In the genomic region with DNA sequence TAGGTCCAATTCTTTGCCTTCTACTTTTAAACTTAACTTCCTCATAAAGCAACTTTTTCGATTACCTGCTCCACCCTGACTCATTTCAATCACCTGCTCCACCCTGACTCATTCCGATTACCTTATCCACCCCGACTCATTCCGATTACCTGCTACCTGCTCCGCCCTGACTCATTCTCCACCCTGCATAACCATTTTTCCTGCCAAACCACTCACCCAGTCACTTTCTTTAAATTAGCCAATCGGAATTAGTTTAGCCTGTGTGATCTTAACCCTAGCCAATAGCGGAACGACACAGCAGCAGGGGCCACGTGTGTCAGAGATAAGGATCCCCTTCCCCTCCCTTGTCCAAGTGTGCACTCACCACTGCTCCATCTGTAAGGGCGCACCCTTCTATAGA, we compare ENCODE assay signal across 6 cellular contexts. TPM values are rescaled to one million over a fixed set of nuclear protein-coding genes. Genes with fewer than 3 reads are reported as not detected.
DNase-seq lines count a peak whose midpoint lies in the region; ATAC-seq, FAIRE-seq and TF ChIP-seq lines count a peak whose summit lies in the region.
"Not testable (repeated sequence)": the region's sequence is repeated elsewhere in the genome, so short reads cannot be mapped to it uniquely, and the experiment has no call there.

No MANE protein-coding gene starts in this region.

- not testable (repeated sequence) for ATAC-seq in PC-3; K562; stimulated activated effector memory CD8-positive, alpha-beta T cell treated with anti-CD3 and anti-CD28 coated beads, Interleukin-12 subunit alpha, Interleukin-12 subunit beta, amount 100 ng/mL, for 72 hours
- peak; percentile 37 for ATAC-seq in foreskin keratinocyte

- H2AFZ ChIP-seq in PC-3 (ENCODE audit: low read length); K562 (ENCODE audit: low read depth, low read length): not testable (repeated sequence)

- not testable (repeated sequence) for BruUV-seq in Calu3 (replicated peaks; lab: Mats Ljungman, UMichigan); PC-3 (replicated peaks; lab: Mats Ljungman, UMichigan); K562 (replicated peaks; lab: Mats Ljungman, UMichigan)

- POLR2A ChIA-PET in PC-3 (lab: Charles Lee; ENCODE audit: unreplicated experiment) = not testable (repeated sequence)
- POLR2A ChIA-PET in K562 (lab: Yijun Ruan, JAX) = interaction anchor here (0.7 kb wide), 1 partner anchor 39 kb away, joined by 4 read pairs; no protein-coding TSS in a partner anchor

- H3K36me3 Mint-ChIP-seq in Calu3 (ENCODE audit: insufficient read depth, unreplicated experiment); stimulated activated effector memory CD8-positive, alpha-beta T cell treated with anti-CD3 and anti-CD28 coated beads, Interleukin-12 subunit alpha, Interleukin-12 subunit beta, amount 100 ng/mL, for 72 hours: not testable (repeated sequence)

- H3K4me1 Mint-ChIP-seq in Calu3 (ENCODE audit: low read depth, unreplicated experiment) = peaks cover 20% of the 10 kb centered on the region
- H3K4me1 Mint-ChIP-seq in stimulated activated effector memory CD8-positive, alpha-beta T cell treated with anti-CD3 and anti-CD28 coated beads, Interleukin-12 subunit alpha, Interleukin-12 subunit beta, amount 100 ng/mL, for 72 hours = peaks cover 26% of the 10 kb centered on the region

- H3K9me1 ChIP-seq in K562 (ENCODE audit: control insufficient read depth, insufficient read depth, low read length) = not testable (repeated sequence)

- not testable (repeated sequence) for H3K9me2 ChIP-seq in PC-3 (replicated peaks; ENCODE audit: low read length)

- H3K4me3 Mint-ChIP-seq in Calu3 (ENCODE audit: low read depth, unreplicated experiment); stimulated activated effector memory CD8-positive, alpha-beta T cell treated with anti-CD3 and anti-CD28 coated beads, Interleukin-12 subunit alpha, Interleukin-12 subunit beta, amount 100 ng/mL, for 72 hours: not testable (repeated sequence)

- H3K9me3 Mint-ChIP-seq in Calu3 (ENCODE audit: low read depth, unreplicated experiment); stimulated activated effector memory CD8-positive, alpha-beta T cell treated with anti-CD3 and anti-CD28 coated beads, Interleukin-12 subunit alpha, Interleukin-12 subunit beta, amount 100 ng/mL, for 72 hours: not testable (repeated sequence)

- H3K4me2 ChIP-seq in PC-3 (ENCODE audit: low read length); K562 (ENCODE audit: insufficient read depth, low read length): not testable (repeated sequence)

- H3K9me3 ChIP-seq in PC-3 (ENCODE audit: low read length); K562 (replicated peaks; ENCODE audit: control insufficient read depth, insufficient read depth, low read depth, low read length): not testable (repeated sequence)

- not testable (repeated sequence) for TF ChIP-seq EP300 in K562 (IDR thresholded peaks at IDR 0.05; ENCODE audit: low read length)

- H3K4me1 ChIP-seq in PC-3 (ENCODE audit: insufficient read depth, low read length) (peaks cover 27% of the 10 kb centered on the region), K562 (replicated peaks in 1 of 2; ENCODE audit: control insufficient read depth in 2 of 2, insufficient read depth in 2 of 2, low read length in 2 of 2) (peaks cover 0 to 17% of the 10 kb centered on the region in 2 experiments; a peak in 3 of 5 replicates)
- H3K4me1 ChIP-seq in foreskin keratinocyte = not testable (repeated sequence)

- H3K4me3 ChIP-seq in PC-3 (ENCODE audit: low read length); K562; epithelial cell of esophagus (ENCODE audit: low read length): not testable (repeated sequence)

- 60% methylated on average over 10 of the region's 10 CpGs for WGBS in K562 (ENCODE audit: insufficient coverage, low coverage, missing lambda C conversion rate)

- intact Hi-C loops in Calu3 (cut with micrococcal nuclease; ENCODE audit: unreplicated experiment); PC-3 (cut with micrococcal nuclease); K562 (cut with micrococcal nuclease): not testable (repeated sequence)

- FAIRE-seq in K562 (lab: Jason Lieb, UNC) = not testable (repeated sequence)

- CTCF ChIA-PET in Calu3 (lab: Charles Lee); PC-3 (lab: Charles Lee); K562 (lab: Yijun Ruan, JAX; ENCODE audit: low intra/inter-chr PET ratio): not testable (repeated sequence)

- not testable (repeated sequence) for H3K27ac ChIP-seq in PC-3 (ENCODE audit: low read length); K562 (ENCODE audit: extremely low read depth, low read depth, low read length); foreskin keratinocyte

- not testable (repeated sequence) for H3K27me3 ChIP-seq in PC-3 (ENCODE audit: low read length); K562 (ENCODE audit: control insufficient read depth in 2 of 2, insufficient read depth in 2 of 2, low read length in 2 of 2); foreskin keratinocyte

- TF ChIP-seq RAD21 in K562 (CRISPR knock-in tag; conservative IDR thresholded peaks at IDR 0.05 in 1 of 2, IDR thresholded peaks at IDR 0.05 in 1 of 2) = not testable (repeated sequence)

- H3K27ac Mint-ChIP-seq in Calu3 (ENCODE audit: unreplicated experiment) = peak overlapping the region; percentile 8
- peak overlapping the region; percentile 8 for H3K27ac Mint-ChIP-seq in stimulated activated effector memory CD8-positive, alpha-beta T cell treated with anti-CD3 and anti-CD28 coated beads, Interleukin-12 subunit alpha, Interleukin-12 subunit beta, amount 100 ng/mL, for 72 hours

- not testable (repeated sequence) for H3K27me3 Mint-ChIP-seq in Calu3 (ENCODE audit: unreplicated experiment)

- DNase-seq in Calu3 (peak; percentile 24), PC-3 (peak; percentile 91), K562 (ENCODE audit: extremely low read depth in 1 of 4, low spot score in 3 of 4) (peak in 1 of 4 experiments; percentile 17), epithelial cell of esophagus (ENCODE audit: low read depth) (peak; percentile 80), foreskin keratinocyte (peak; percentile 10 to 45)
- not testable (repeated sequence) for DNase-seq in stimulated activated effector memory CD8-positive, alpha-beta T cell treated with anti-CD3 and anti-CD28 coated beads, Interleukin-12 subunit alpha, Interleukin-12 subunit beta, amount 100 ng/mL, for 72 hours (ENCODE audit: low spot score in 2 of 2)

- H3F3A ChIP-seq in PC-3 (ENCODE audit: low read length, unreplicated experiment) = not testable (repeated sequence)

- not testable (repeated sequence) for TF ChIP-seq POLR2A in K562 (conservative IDR thresholded peaks at IDR 0.05)

- in situ Hi-C loops in K562 (cut with MboI) = loop anchor here (25.0 kb wide), 1 partner anchor 1339 kb away; no protein-coding TSS in a partner anchor

- not testable (repeated sequence) for H4K20me1 ChIP-seq in PC-3 (ENCODE audit: low read length); K562 (replicated peaks; ENCODE audit: control insufficient read depth, insufficient read depth, low read length)

- not testable (repeated sequence) for H3K9ac ChIP-seq in PC-3 (ENCODE audit: low read length); K562 (ENCODE audit: insufficient read depth in 1 of 2, low read depth in 2 of 2, low read length in 2 of 2)

- not testable (repeated sequence) for TF ChIP-seq CTCF in Calu3 (IDR thresholded peaks at IDR 0.05; ENCODE audit: unreplicated experiment); PC-3 (conservative IDR thresholded peaks at IDR 0.05; ENCODE audit: low read depth, low read length); K562 (IDR thresholded peaks at IDR 0.05 in 2 of 3, conservative IDR thresholded peaks at IDR 0.05 in 1 of 3; ENCODE audit: insufficient read depth in 2 of 3, low read depth in 1 of 3, low read length in 3 of 3); epithelial cell of esophagus (IDR thresholded peaks at IDR 0.05; ENCODE audit: insufficient read depth, low read depth, low read length, missing control alignments); foreskin keratinocyte (conservative IDR thresholded peaks at IDR 0.05)

- H3K36me3 ChIP-seq in PC-3 (ENCODE audit: low read depth, low read length); K562 (ENCODE audit: control insufficient read depth, insufficient read depth, low read length): not testable (repeated sequence)

- H3K79me2 ChIP-seq in PC-3 (ENCODE audit: low read length); K562 (ENCODE audit: control insufficient read depth, insufficient read depth, low read length): not testable (repeated sequence)

RNA-seq across cellular contexts. Expression of gene NRBF2, which starts 32.0 kb away (rescaled TPM):
- total RNA-seq in Calu3 (2022) (24.9 and 29.4 TPM in 2 replicates), PC-3 (2014; rRNA removed) (43.4 and 44.4 TPM in 2 replicates), K562 (2014; rRNA removed) (20.2 and 20.8 TPM in 2 replicates), K562 (2014; rRNA removed; fragmentation: Illumina TruSeq; extraction: Trizol) (29.7 and 34.1 TPM in 2 replicates), K562 (2015; rRNA removed; fragmentation: Illumina TruSeq; extraction: Trizol) (30.5 and 32.1 TPM in 2 replicates), K562 (2021) (22.1 and 23.8 TPM in 2 replicates), foreskin keratinocyte (24.8 and 30.3 TPM in 2 replicates)
- 7.5 and 15.7 TPM in 2 replicates for total RNA-seq in K562 (2011; cell fraction: chromatin; rRNA removed; ENCODE audit: low replicate concordance)
- total RNA-seq in K562 (2011; cell fraction: nucleolus; rRNA removed) = 7.6 and 9.2 TPM in 2 replicates
- total RNA-seq in K562 (2011; cell fraction: nucleoplasm; rRNA removed) = 6.8 and 7.9 TPM in 2 replicates
- polyA plus RNA-seq in K562 (2011; rRNA removed) (26.5 and 30.5 TPM in 2 replicates), K562 (2014; fragmentation: Illumina TruSeq; extraction: Trizol) (27.9 and 33.5 TPM in 2 replicates), K562 (2014; fragmentation: Nextera tagmentation; extraction: Ambion mirVana) (10 to 100 TPM; 38.1 to 52.1 TPM), K562 (2014; rRNA removed) (24.7 and 25.3 TPM in 2 replicates), foreskin keratinocyte (15.8 and 17.1 TPM in 2 replicates)
- polyA plus RNA-seq in K562 (2011; cell fraction: cytosol; rRNA removed) = 8.0 and 11.5 TPM in 2 replicates
- polyA plus RNA-seq in K562 (2011; cell fraction: nucleus; rRNA removed) = 5.8 and 9.5 TPM in 2 replicates
- 25.5 and 27.5 TPM in 2 replicates for polyA plus RNA-seq in K562 (2012)
- polyA minus RNA-seq in K562 (2011; rRNA and poly(A)+ RNA removed) = 15.8 and 20.3 TPM in 2 replicates
- polyA minus RNA-seq in K562 (2011; cell fraction: cytosol; rRNA and poly(A)+ RNA removed) = 8.4 and 12.0 TPM in 2 replicates
- polyA minus RNA-seq in K562 (2011; cell fraction: nucleus; rRNA and poly(A)+ RNA removed) = 4.4 and 7.7 TPM in 2 replicates
